ENCODE assay signal across 8 cellular contexts in the genomic region with DNA sequence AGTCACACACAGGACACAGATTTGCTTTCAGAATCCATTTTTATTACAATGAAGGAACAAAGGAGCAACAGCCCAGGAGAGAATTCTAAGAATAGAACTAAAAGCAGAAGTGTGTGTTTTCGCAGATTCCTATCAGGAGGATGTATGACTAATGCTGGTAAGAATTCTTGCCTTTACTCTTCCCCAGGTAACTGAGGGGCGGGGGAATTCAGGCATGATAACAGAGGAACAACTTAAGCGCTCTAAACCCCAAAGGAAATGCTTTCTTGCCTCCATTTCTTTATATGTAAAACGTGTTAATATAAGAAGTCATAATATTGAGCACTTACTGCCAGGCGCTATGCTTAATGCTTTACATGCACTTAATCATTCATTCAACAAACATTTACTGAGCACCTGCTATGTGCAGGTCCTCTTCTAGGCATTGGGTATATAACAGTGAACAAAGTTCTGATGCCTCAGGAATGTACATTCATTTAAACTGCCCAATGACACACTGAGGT. TPM values are rescaled to one million over a fixed set of nuclear protein-coding genes. Genes with fewer than 3 reads are reported as not detected.
DNase-seq lines count a peak whose midpoint lies in the region; ATAC-seq and TF ChIP-seq lines count a peak whose summit lies in the region.

No MANE protein-coding gene starts in this region.

- H3K9me3 ChIP-seq in Caco-2 = no peaks in the 10 kb centered on the region

- H3K4me3 Mint-ChIP-seq in Caco-2 (ENCODE audit: unreplicated experiment) (peak overlapping the region; percentile 62), chondrocyte (ENCODE audit: unreplicated experiment) (no peak overlapping the region)
- H3K4me3 Mint-ChIP-seq in activated CD4-positive, alpha-beta T cell treated with anti-CD3 and anti-CD28 coated beads, Interleukin-2, amount 10 ng/mL, durations not matched to agents 24 days and 14 days = peak overlapping the region; percentile 68

- peak overlapping the region; percentile 95 for H3K27ac Mint-ChIP-seq in Caco-2 (ENCODE audit: unreplicated experiment)
- peak overlapping the region; percentile 92 for H3K27ac Mint-ChIP-seq in activated CD4-positive, alpha-beta T cell treated with anti-CD3 and anti-CD28 coated beads, Interleukin-2, amount 10 ng/mL, durations not matched to agents 24 days and 14 days
- no peak overlapping the region for H3K27ac Mint-ChIP-seq in chondrocyte (ENCODE audit: unreplicated experiment)

- H3K4me1 Mint-ChIP-seq in Caco-2 (ENCODE audit: low read depth, unreplicated experiment) (peaks cover 10% of the 10 kb centered on the region), chondrocyte (ENCODE audit: low read depth) (peaks cover 21% of the 10 kb centered on the region)
- peaks cover 59% of the 10 kb centered on the region for H3K4me1 Mint-ChIP-seq in activated CD4-positive, alpha-beta T cell treated with anti-CD3 and anti-CD28 coated beads, Interleukin-2, amount 10 ng/mL, durations not matched to agents 24 days and 14 days

- H3K27me3 ChIP-seq in Caco-2 (replicated peaks; ENCODE audit: control insufficient read depth, insufficient read depth, low read length) (no peaks in the 10 kb centered on the region), brain microvascular endothelial cell (replicated peaks) (no peaks in the 10 kb centered on the region)

- DNase-seq in Caco-2 = peak; percentile 72 to 74
- DNase-seq in activated CD4-positive, alpha-beta T cell treated with anti-CD3 and anti-CD28 coated beads, Interleukin-2, amount 10 ng/mL, durations not matched to agents 24 days and 14 days = peak; percentile 78
- DNase-seq in iris pigment epithelial cell (ENCODE audit: low read depth) = peak; percentile 43
- DNase-seq in brain microvascular endothelial cell = no peak
- DNase-seq in chondrocyte (ENCODE audit: low spot score) = no peak
- DNase-seq in GM03348 (ENCODE audit: low spot score) = no peak

- H3K36me3 ChIP-seq in Caco-2 (ENCODE audit: control insufficient read depth, insufficient read depth, low read length) (no peaks in the 10 kb centered on the region), brain microvascular endothelial cell (replicated peaks) (no peaks in the 10 kb centered on the region)

- H3K4me1 ChIP-seq in Caco-2 = peaks cover 66% of the 10 kb centered on the region

- ATAC-seq in HG03432 (IDR thresholded peaks at IDR 0.05; ENCODE audit: unreplicated experiment) (peak; percentile 37), GM19023 (IDR thresholded peaks at IDR 0.05; ENCODE audit: unreplicated experiment) (no peak)

- no peak overlapping the region for H3K4me3 ChIP-seq in Caco-2 (ENCODE audit: low read depth, low read length)
- H3K4me3 ChIP-seq in brain microvascular endothelial cell (ENCODE audit: low read depth, low read length) = no peak overlapping the region

- H3K27ac ChIP-seq in brain microvascular endothelial cell = no peak overlapping the region

- CTCF ChIA-PET in Caco-2 (lab: Charles Lee) = interaction anchor here (1.1 kb wide), 1 partner anchor 88 kb away, joined by 6 read pairs; no protein-coding TSS in a partner anchor

- TF ChIP-seq CTCF in Caco-2 (IDR thresholded peaks at IDR 0.05; ENCODE audit: insufficient read depth in 1 of 2, low read depth in 1 of 2, low read length in 1 of 2, severe bottlenecking in 1 of 2, unreplicated experiment in 1 of 2) = no peak
- TF ChIP-seq CTCF in brain microvascular endothelial cell (IDR thresholded peaks at IDR 0.05; ENCODE audit: low read depth, low read length, missing control alignments) = no peak
- no peak for TF ChIP-seq CTCF in chondrocyte (IDR thresholded peaks at IDR 0.05)

- in situ Hi-C loops in brain microvascular endothelial cell (cut with HindIII; ENCODE audit: low pct_ligation_motif_present, low sequenced_read_pairs) = no loop called here

- intact Hi-C loops in Caco-2 (cut with micrococcal nuclease; ENCODE audit: unreplicated experiment) = loop anchor here (1.0 kb wide), 1 partner anchor 25 kb away; no protein-coding TSS in a partner anchor
- intact Hi-C loops in activated CD4-positive, alpha-beta T cell treated with anti-CD3 and anti-CD28 coated beads, Interleukin-2, amount 10 ng/mL, durations not matched to agents 24 days and 14 days (cut with micrococcal nuclease) = loop anchor here (10.0 kb wide), 1 partner anchor 641 kb away; no protein-coding TSS in a partner anchor

- H3K9me3 Mint-ChIP-seq in Caco-2 (ENCODE audit: unreplicated experiment) (no peaks in the 10 kb centered on the region), chondrocyte (ENCODE audit: low read depth) (no peaks in the 10 kb centered on the region)
- H3K9me3 Mint-ChIP-seq in activated CD4-positive, alpha-beta T cell treated with anti-CD3 and anti-CD28 coated beads, Interleukin-2, amount 10 ng/mL, durations not matched to agents 24 days and 14 days = no peaks in the 10 kb centered on the region

- BruUV-seq in Caco-2 (replicated peaks; lab: Mats Ljungman, UMichigan) = no TSS peak

- POLR2A ChIA-PET in Caco-2 (lab: Charles Lee) = interaction anchor here (0.6 kb wide), 1 partner anchor 28 kb away, joined by 3 read pairs; no protein-coding TSS in a partner anchor

- no peaks in the 10 kb centered on the region for H3K36me3 Mint-ChIP-seq in Caco-2 (ENCODE audit: insufficient read depth, unreplicated experiment)
- H3K36me3 Mint-ChIP-seq in activated CD4-positive, alpha-beta T cell treated with anti-CD3 and anti-CD28 coated beads, Interleukin-2, amount 10 ng/mL, durations not matched to agents 24 days and 14 days (ENCODE audit: low read depth) = peaks cover 17% of the 10 kb centered on the region
- H3K36me3 Mint-ChIP-seq in chondrocyte (ENCODE audit: low read depth) = no peaks in the 10 kb centered on the region

- H3K27me3 Mint-ChIP-seq in Caco-2 (ENCODE audit: insufficient read depth, unreplicated experiment) (no peaks in the 10 kb centered on the region), chondrocyte (ENCODE audit: low read depth) (no peaks in the 10 kb centered on the region)
- H3K27me3 Mint-ChIP-seq in activated CD4-positive, alpha-beta T cell treated with anti-CD3 and anti-CD28 coated beads, Interleukin-2, amount 10 ng/mL, durations not matched to agents 24 days and 14 days = no peaks in the 10 kb centered on the region

RNA-seq across cellular contexts. Expression of gene HCAR1, which starts 4.5 kb away (rescaled TPM):
- total RNA-seq in Caco-2 (2022) (3.7 and 5.2 TPM in 2 replicates), chondrocyte (not detected in 3 replicates)
- total RNA-seq in activated CD4-positive, alpha-beta T cell treated with anti-CD3 and anti-CD28 coated beads, Interleukin-2, amount 10 ng/mL, durations not matched to agents 24 days and 14 days = 6.0 and 6.8 TPM in 2 replicates

RNA-seq across cellular contexts. Expression of gene HCAR3, which starts 9.5 kb away (rescaled TPM):
- total RNA-seq in Caco-2 (2022) (0.28 and 0.32 TPM in 2 replicates), chondrocyte (not detected in 3 replicates)
- total RNA-seq in activated CD4-positive, alpha-beta T cell treated with anti-CD3 and anti-CD28 coated beads, Interleukin-2, amount 10 ng/mL, durations not matched to agents 24 days and 14 days = 0.45 and 0.84 TPM in 2 replicates

RNA-seq across cellular contexts. Expression of gene HCAR2, which starts 22.9 kb away (rescaled TPM):
- 0.16 and 0.18 TPM in 2 replicates for total RNA-seq in Caco-2 (2022)
- total RNA-seq in activated CD4-positive, alpha-beta T cell treated with anti-CD3 and anti-CD28 coated beads, Interleukin-2, amount 10 ng/mL, durations not matched to agents 24 days and 14 days = 0.26 and 0.47 TPM in 2 replicates
- not detected in 3 replicates for total RNA-seq in chondrocyte

RNA-seq across cellular contexts. Expression of gene DENR, which starts 26.5 kb away (rescaled TPM):
- total RNA-seq in Caco-2 (2022) (83.2 and 83.8 TPM in 2 replicates), chondrocyte (46.3 to 57.6 TPM (median 49.6 TPM) in 3 replicates)
- total RNA-seq in activated CD4-positive, alpha-beta T cell treated with anti-CD3 and anti-CD28 coated beads, Interleukin-2, amount 10 ng/mL, durations not matched to agents 24 days and 14 days = 88.7 and 89.6 TPM in 2 replicates

RNA-seq across cellular contexts. Expression of gene CCDC62, which starts 48.3 kb away (rescaled TPM):
- total RNA-seq in Caco-2 (2022) = 0.30 and 1.1 TPM in 2 replicates
- total RNA-seq in activated CD4-positive, alpha-beta T cell treated with anti-CD3 and anti-CD28 coated beads, Interleukin-2, amount 10 ng/mL, durations not matched to agents 24 days and 14 days = 0.31 and 0.58 TPM in 2 replicates
- 0.30 to 0.63 TPM (median 0.62 TPM) in 3 replicates for total RNA-seq in chondrocyte

Comparison
In these comparisons a context has a peak if more than half of its experiments do, and no peak if none do; other contexts are left out.
1. DNase-seq: peak in Caco-2 (2 of 2), activated CD4-positive, alpha-beta T cell treated with anti-CD3 and anti-CD28 coated beads, Interleukin-2, amount 10 ng/mL, durations not matched to agents 24 days and 14 days (single experiment) and iris pigment epithelial cell (single experiment); none in brain microvascular endothelial cell (single experiment), chondrocyte (single experiment) and GM03348 (single experiment).